Comparison of ENCODE assay signal across 1 cellular context in genomic region chr22:42001127-42001526, GRCh38.
TF ChIP-seq lines count a peak whose summit lies in the region.

No MANE protein-coding gene starts in this region.

TF ChIP-seq in K562, 482 proteins besides CTCF, POLR2A, EP300 and RAD21:
- peak; percentile 48 for TF ChIP-seq GABPA (tag; conservative IDR thresholded peaks at IDR 0.05; ENCODE audit: low read depth)
- TF ChIP-seq NR2C2 (CRISPR knock-in tag; IDR thresholded peaks at IDR 0.05): no peak
- TF ChIP-seq NR2C2 (tag; IDR thresholded peaks at IDR 0.05): peak; percentile 50; the same call in 1 of the 2 replicates
- TF ChIP-seq ATF3 (IDR thresholded peaks at IDR 0.05): peak; percentile 34
- TF ChIP-seq ATF3 (CRISPR knock-in tag; conservative IDR thresholded peaks at IDR 0.05): no peak
- TF ChIP-seq NUFIP1 (IDR thresholded peaks at IDR 0.05; ENCODE audit: partially characterized antibody): no peak
- TF ChIP-seq SIN3A (IDR thresholded peaks at IDR 0.05; ENCODE audit: borderline replicate concordance in 2 of 2, control insufficient read depth in 1 of 2, low read depth in 2 of 2, low read length in 2 of 2): no peak
- TF ChIP-seq ZBTB40 (IDR thresholded peaks at IDR 0.05): 0 out of 2 replicates have a peak, but pooled peaks have one; percentile 21
- TF ChIP-seq ZBTB40 (CRISPR knock-in tag; IDR thresholded peaks at IDR 0.05): no peak
- no peak for TF ChIP-seq RBM34 (IDR thresholded peaks at IDR 0.05; ENCODE audit: borderline replicate concordance, insufficient read depth, low read length)
- no peak for TF ChIP-seq ZBTB1 (CRISPR knock-in tag; IDR thresholded peaks at IDR 0.05; ENCODE audit: borderline replicate concordance, low read depth)
- TF ChIP-seq SREBF1 (IDR thresholded peaks at IDR 0.05; ENCODE audit: borderline replicate concordance, low read depth, low read length): no peak
- no peak for TF ChIP-seq HDAC3 (IDR thresholded peaks at IDR 0.05; ENCODE audit: borderline replicate concordance, partially characterized antibody)
- TF ChIP-seq CREB1 (IDR thresholded peaks at IDR 0.05): peak; percentile 31; the same call in 1 of the 2 replicates
- TF ChIP-seq CREB1 (CRISPR knock-in tag; IDR thresholded peaks at IDR 0.05): no peak
- TF ChIP-seq PHF21A (IDR thresholded peaks at IDR 0.05; ENCODE audit: borderline replicate concordance, low read depth): no peak
- peak; percentile 47 for TF ChIP-seq CREM (IDR thresholded peaks at IDR 0.05; ENCODE audit: low read depth)
TF ChIP-seq in K562: peak in this region for 6.
